9 cellular contexts compared by ENCODE assay signal in genomic region chr20:31694842-31695593, GRCh38. TPM values are rescaled to one million over a fixed set of nuclear protein-coding genes. Genes with fewer than 3 reads are reported as not detected.
A peak's percentile ranks its signal among the peaks of the same experiment; 100 is the strongest.
DNase-seq lines count a peak whose midpoint lies in the region; ATAC-seq and TF ChIP-seq lines count a peak whose summit lies in the region.
"Had no signal": no experiment of that assay in that cellular context is flagged by ENCODE, and none has a peak within 500 bp of the region (broad histone marks: within the 10 kb centered on the region; RNA-seq: fewer than 3 reads in every experiment).

No MANE protein-coding gene starts in this region.

- DNase-seq in activated CD4-positive, alpha-beta T cell treated with anti-CD3 and anti-CD28 coated beads, Interleukin-2, amount 10 ng/mL, durations not matched to agents 24 days and 14 days = no peak
- no peak for DNase-seq in activated CD4-positive, alpha-beta T cell treated with anti-CD3 and anti-CD28 coated beads for 4 hours
- DNase-seq in left lung = no peak
- DNase-seq in suprapubic skin (ENCODE audit: low spot score in 2 of 2) = no peak
- DNase-seq in MG63 = no peak
- no peak for DNase-seq in GM10266 (ENCODE audit: extremely low spot score)

- peaks cover 61% of the 10 kb centered on the region for H3K4me1 Mint-ChIP-seq in activated CD4-positive, alpha-beta T cell treated with anti-CD3 and anti-CD28 coated beads, Interleukin-2, amount 10 ng/mL, durations not matched to agents 24 days and 14 days
- peaks cover 58% of the 10 kb centered on the region for H3K4me1 Mint-ChIP-seq in activated T-helper 17 cell treated with anti-CD3 and anti-CD28 coated beads, Interleukin-2, amount 50 U/mL, for 72 hours

- peaks cover 70% of the 10 kb centered on the region for H3K36me3 Mint-ChIP-seq in activated CD4-positive, alpha-beta T cell treated with anti-CD3 and anti-CD28 coated beads, Interleukin-2, amount 10 ng/mL, durations not matched to agents 24 days and 14 days (ENCODE audit: low read depth)
- peaks cover 100% of the 10 kb centered on the region for H3K36me3 Mint-ChIP-seq in activated T-helper 17 cell treated with anti-CD3 and anti-CD28 coated beads, Interleukin-2, amount 50 U/mL, for 72 hours (ENCODE audit: low read depth)

- peaks cover 0 to 44% of the 10 kb centered on the region in 2 donors for H3K36me3 ChIP-seq in left lung
- peaks cover 5% of the 10 kb centered on the region for H3K36me3 ChIP-seq in suprapubic skin
- H3K36me3 ChIP-seq in MG63 = peaks cover 16% of the 10 kb centered on the region

- no peaks in the 10 kb centered on the region for H3K9me3 ChIP-seq in left lung
- no peaks in the 10 kb centered on the region for H3K9me3 ChIP-seq in suprapubic skin
- no peaks in the 10 kb centered on the region for H3K9me3 ChIP-seq in MG63
- H3K9me3 ChIP-seq: SJCRH30 had no signal

- WGBS in suprapubic skin = 92% methylated on average over 5 of the region's 5 CpGs

- H3K4me3 Mint-ChIP-seq in activated CD4-positive, alpha-beta T cell treated with anti-CD3 and anti-CD28 coated beads, Interleukin-2, amount 10 ng/mL, durations not matched to agents 24 days and 14 days = peak overlapping the region; percentile 4
- H3K4me3 Mint-ChIP-seq in activated T-helper 17 cell treated with anti-CD3 and anti-CD28 coated beads, Interleukin-2, amount 50 U/mL, for 72 hours = peak overlapping the region; percentile 1

- TF ChIP-seq CTCF in left lung (IDR thresholded peaks at IDR 0.05) (no peak), suprapubic skin (IDR thresholded peaks at IDR 0.05) (no peak), GM10266 (IDR thresholded peaks at IDR 0.05; ENCODE audit: control insufficient read depth, insufficient read depth, low read depth, missing control alignments) (no peak)

- no peak for ATAC-seq in activated T-helper 17 cell treated with anti-CD3 and anti-CD28 coated beads, Interleukin-2, amount 50 U/mL, for 72 hours (replicated peaks)
- no peak for ATAC-seq in left lung
- no peak for ATAC-seq in GM19452 (IDR thresholded peaks at IDR 0.05; ENCODE audit: unreplicated experiment)

- intact Hi-C loops in activated CD4-positive, alpha-beta T cell treated with anti-CD3 and anti-CD28 coated beads, Interleukin-2, amount 10 ng/mL, durations not matched to agents 24 days and 14 days (cut with micrococcal nuclease) = loop anchor here (2.0 kb wide), 1 partner anchor 18 kb away; no protein-coding TSS in a partner anchor
- intact Hi-C loops in left lung (cut with DNase I) = no loop called here

- no peaks in the 10 kb centered on the region for H3K9me3 Mint-ChIP-seq in activated CD4-positive, alpha-beta T cell treated with anti-CD3 and anti-CD28 coated beads, Interleukin-2, amount 10 ng/mL, durations not matched to agents 24 days and 14 days
- H3K9me3 Mint-ChIP-seq in activated T-helper 17 cell treated with anti-CD3 and anti-CD28 coated beads, Interleukin-2, amount 50 U/mL, for 72 hours = no peaks in the 10 kb centered on the region

- no peak overlapping the region for H3K4me3 ChIP-seq in left lung
- no peak overlapping the region for H3K4me3 ChIP-seq in suprapubic skin
- no peak overlapping the region for H3K4me3 ChIP-seq in MG63
- H3K4me3 ChIP-seq: SJCRH30 had no signal

- no peaks in the 10 kb centered on the region for H3K27me3 ChIP-seq in left lung
- H3K27me3 ChIP-seq in suprapubic skin = no peaks in the 10 kb centered on the region
- H3K27me3 ChIP-seq in MG63 = no peaks in the 10 kb centered on the region
- H3K27me3 ChIP-seq: SJCRH30 had no signal

- TF ChIP-seq EP300 in suprapubic skin (IDR thresholded peaks at IDR 0.05) = no peak

- H3K27ac ChIP-seq in left lung (peak overlapping the region; percentile 30 to 64), suprapubic skin (peak overlapping the region; percentile 59)
- H3K27ac ChIP-seq: SJCRH30 had no signal

- no peak for TF ChIP-seq POLR2A in suprapubic skin (IDR thresholded peaks at IDR 0.05)

- peak overlapping the region; percentile 38 for H3K27ac Mint-ChIP-seq in activated CD4-positive, alpha-beta T cell treated with anti-CD3 and anti-CD28 coated beads, Interleukin-2, amount 10 ng/mL, durations not matched to agents 24 days and 14 days
- H3K27ac Mint-ChIP-seq in activated T-helper 17 cell treated with anti-CD3 and anti-CD28 coated beads, Interleukin-2, amount 50 U/mL, for 72 hours = peak overlapping the region; percentile 88

- H3K4me1 ChIP-seq in left lung (peaks cover 45 to 100% of the 10 kb centered on the region in 2 donors), suprapubic skin (peaks cover 65% of the 10 kb centered on the region)

- H3K27me3 Mint-ChIP-seq in activated CD4-positive, alpha-beta T cell treated with anti-CD3 and anti-CD28 coated beads, Interleukin-2, amount 10 ng/mL, durations not matched to agents 24 days and 14 days = no peaks in the 10 kb centered on the region
- no peaks in the 10 kb centered on the region for H3K27me3 Mint-ChIP-seq in activated T-helper 17 cell treated with anti-CD3 and anti-CD28 coated beads, Interleukin-2, amount 50 U/mL, for 72 hours

RNA-seq across cellular contexts. Expression of gene BCL2L1, which starts 27.6 kb away (rescaled TPM):
- 379 and 381 TPM in 2 replicates for total RNA-seq in activated CD4-positive, alpha-beta T cell treated with anti-CD3 and anti-CD28 coated beads, Interleukin-2, amount 10 ng/mL, durations not matched to agents 24 days and 14 days
- total RNA-seq in activated T-helper 17 cell treated with anti-CD3 and anti-CD28 coated beads, Interleukin-2, amount 50 U/mL, for 72 hours = 100 to 1,000 TPM in 1 of 2 donors, 10 to 100 TPM in 1; 86.7 to 134 TPM
- total RNA-seq in left lung (100 to 1,000 TPM; 122 to 181 TPM), suprapubic skin (100 to 1,000 TPM; 104 to 120 (median 107) TPM)
- 63.0 and 64.2 TPM in 2 replicates for total RNA-seq in MG63 (2014; rRNA removed; shearing (Covaris generic); ENCODE audit: low replicate concordance)

RNA-seq across cellular contexts. Expression of gene TPX2, which starts 44.1 kb away (rescaled TPM):
- 60.1 and 61.3 TPM in 2 replicates for total RNA-seq in activated CD4-positive, alpha-beta T cell treated with anti-CD3 and anti-CD28 coated beads, Interleukin-2, amount 10 ng/mL, durations not matched to agents 24 days and 14 days
- total RNA-seq in activated T-helper 17 cell treated with anti-CD3 and anti-CD28 coated beads, Interleukin-2, amount 50 U/mL, for 72 hours = 100 to 1,000 TPM; 122 to 142 TPM
- total RNA-seq in left lung (10 to 100 TPM in 1 of 2 donors, 1 to 10 TPM in 1; 5.1 to 16.5 TPM), suprapubic skin (10 to 100 TPM in 2 of 4 donors, 1 to 10 TPM in 2; 4.4 to 11.2 (median 9.7) TPM)
- 123 and 139 TPM in 2 replicates for total RNA-seq in MG63 (2014; rRNA removed; shearing (Covaris generic); ENCODE audit: low replicate concordance)

RNA-seq across cellular contexts. Expression of gene COX4I2, which starts 57.3 kb away (rescaled TPM):
- not detected in 2 replicates for total RNA-seq in activated CD4-positive, alpha-beta T cell treated with anti-CD3 and anti-CD28 coated beads, Interleukin-2, amount 10 ng/mL, durations not matched to agents 24 days and 14 days
- total RNA-seq in activated T-helper 17 cell treated with anti-CD3 and anti-CD28 coated beads, Interleukin-2, amount 50 U/mL, for 72 hours = not detected
- total RNA-seq in left lung = 10 to 100 TPM; 13.5 to 15.7 TPM
- total RNA-seq in suprapubic skin = 1 to 10 TPM in 1 of 4 donors, not detected in 3; 2.7 TPM
- not detected in 2 replicates for total RNA-seq in MG63 (2014; rRNA removed; shearing (Covaris generic); ENCODE audit: low replicate concordance)
- total RNA-seq: SJCRH30 had no signal
